8 cellular contexts compared by ENCODE assay signal in genomic region chr7:32890010-32890552, GRCh38. TPM values are rescaled to one million over a fixed set of nuclear protein-coding genes. Genes with fewer than 3 reads are reported as not detected.
A peak's percentile ranks its signal among the peaks of the same experiment; 100 is the strongest.
DNase-seq lines count a peak whose midpoint lies in the region; ATAC-seq and TF ChIP-seq lines count a peak whose summit lies in the region.

No MANE protein-coding gene starts in this region.

- H3K9me3 ChIP-seq in testis = no peaks in the 10 kb centered on the region

- H3K27ac ChIP-seq in testis = peak overlapping the region; percentile 90 to 99

- H3K4me3 ChIP-seq in LNCaP clone FGC (ENCODE audit: low read depth, low read length) = peak overlapping the region; percentile 82
- H3K4me3 ChIP-seq in astrocyte of the spinal cord (ENCODE audit: low read depth, low read length) = peak overlapping the region; percentile 61
- H3K4me3 ChIP-seq in testis = peak overlapping the region; percentile 80 to 98

- no peak for TF ChIP-seq CTCF in LNCaP clone FGC (IDR thresholded peaks at IDR 0.05; ENCODE audit: control insufficient read depth, extremely low read depth, insufficient read depth)
- no peak for TF ChIP-seq CTCF in astrocyte of the spinal cord (IDR thresholded peaks at IDR 0.05; ENCODE audit: low read depth, low read length)
- no peak for TF ChIP-seq CTCF in testis (IDR thresholded peaks at IDR 0.05)

- H3K4me1 ChIP-seq in testis = peaks cover 43% of the 10 kb centered on the region

- intact Hi-C loops in testis (cut with DNase I; ENCODE audit: low total_unique reads) = loop anchor here (10.0 kb wide), 1 partner anchor 55 kb away; no protein-coding TSS in a partner anchor

- peak; percentile 44 for DNase-seq in DMS 273 (lab: John Stamatoyannopoulos, UW; ENCODE audit: unreplicated experiment)
- no peak for DNase-seq in DMS 273 treated with DMSO at 0.1 percent for 48 hours (lab: John Stamatoyannopoulos, UW)
- no peak for DNase-seq in LNCaP clone FGC (ENCODE audit: low read depth)
- peak; percentile 47 for DNase-seq in astrocyte of the spinal cord (ENCODE audit: low read depth, low spot score)
- peak; percentile 49 for DNase-seq in left kidney (ENCODE audit: low read depth, low spot score)
- DNase-seq in testis = peak; percentile 55
- no peak for DNase-seq in NCI-H2029 treated with DMSO at 0.1 percent for 48 hours (lab: John Stamatoyannopoulos, UW)

- 0% methylated on average over 7 of the region's 7 CpGs for WGBS in testis, 2 donors

- H3K27me3 ChIP-seq in testis = no peaks in the 10 kb centered on the region

- no peak for TF ChIP-seq POLR2A in testis (IDR thresholded peaks at IDR 0.05)

- no peaks in the 10 kb centered on the region for H3K36me3 ChIP-seq in testis (ENCODE audit: low read depth, missing control alignments)

- no peak for ATAC-seq in HG02884 (IDR thresholded peaks at IDR 0.05; ENCODE audit: unreplicated experiment)

- in situ Hi-C loops in astrocyte of the spinal cord (cut with HindIII; ENCODE audit: low sequenced_read_pairs) = no loop called here

RNA-seq across cellular contexts. Expression of gene KBTBD2, which starts 1.5 kb away (rescaled TPM):
- 10 to 100 TPM; 45.8 to 48.1 TPM for total RNA-seq in testis
- 45.0 TPM for polyA plus RNA-seq in testis (ENCODE audit: insufficient read depth, low read depth, low replicate concordance)

Comparison
In these comparisons a context has a peak if more than half of its experiments do, and no peak if none do; other contexts are left out.
1. DNase-seq: peak in DMS 273 (single experiment), astrocyte of the spinal cord (single experiment), left kidney (single experiment) and testis (single experiment); none in DMS 273 treated with DMSO at 0.1 percent for 48 hours (single experiment), LNCaP clone FGC (single experiment) and NCI-H2029 treated with DMSO at 0.1 percent for 48 hours (single experiment).
2. Peak in every context shown above with its lines, with median percentiles within 50 percentile points of each other: H3K4me3 ChIP-seq.